Comparison of ENCODE assay signal across 29 cellular contexts in the genomic region with DNA sequence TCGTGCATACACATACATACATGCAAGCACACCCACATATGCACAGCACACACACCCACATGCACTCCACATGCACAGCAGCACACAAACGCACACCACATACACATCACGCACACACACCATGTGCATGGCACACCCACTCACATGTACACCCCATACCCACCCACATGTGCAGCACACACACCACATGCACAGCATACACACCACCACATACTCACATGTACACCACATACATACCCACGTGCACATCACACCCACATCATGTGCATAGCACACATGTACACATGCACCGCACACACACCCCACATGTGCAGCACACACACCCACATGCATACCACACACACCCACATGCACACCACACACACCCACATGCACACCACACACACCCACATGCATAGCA.
"Had no signal": no experiment of that assay in that cellular context is flagged by ENCODE, and none has a peak within 500 bp of the region (broad histone marks: within the 10 kb centered on the region; RNA-seq: fewer than 3 reads in every experiment).

No MANE protein-coding gene starts in this region.

- H3K9me3 Mint-ChIP-seq: natural killer cell treated with Interleukin-12 subunit alpha and Interleukin-12 subunit beta and Interleukin-15 and Interleukin-18, amount 100 ng/mL, for 72 hours; T-helper 2 cell treated with Interferon-gamma antibody and Interleukin-4, amounts not matched to agents 5 μg/mL and 100 μg/mL, for 36 hours had no signal

- H3K36me3 ChIP-seq: esophagus squamous epithelium, heart right ventricle, left ventricle myocardium inferior, neutrophil, sigmoid colon, tibial nerve had no signal

- H3K4me1 Mint-ChIP-seq: activated CD4-positive, alpha-beta T cell treated with anti-CD3 and anti-CD28 coated beads for 36 hours; activated CD8-positive, alpha-beta memory T cell treated with anti-CD3 and anti-CD28 coated beads, Interleukin-2, amount 10 ng/mL, durations not matched to agents 7 days and 5 days had no signal

- DNase-seq: activated CD4-positive, alpha-beta T cell treated with anti-CD3 and anti-CD28 coated beads for 36 hours; activated CD4-positive, CD25-positive, alpha-beta regulatory T cell; activated CD8-positive, alpha-beta memory T cell treated with anti-CD3 and anti-CD28 coated beads, Interleukin-2, amount 10 ng/mL, durations not matched to agents 7 days and 5 days; activated CD8-positive, alpha-beta T cell treated with anti-CD3 and anti-CD28 coated beads, Interleukin-2, amount 10 ng/mL, durations not matched to agents 7 days and 5 days; activated naive CD4-positive, alpha-beta T cell; activated T-cell treated with anti-CD3 and anti-CD28 coated beads, Interleukin-2, amount 50 U/mL, for 48 hours; anterior cingulate cortex; dermis blood vessel endothelial cell; effector CD4-positive, alpha-beta T cell; esophagus squamous epithelium; foreskin melanocyte; heart right ventricle; left ventricle myocardium inferior; mucosa of descending colon; sigmoid colon; small intestine; stimulated activated CD4-positive, alpha-beta T cell treated with anti-CD3 and anti-CD28 coated beads, Interleukin-4, amount 100 ng/mL, for 24 hours; stimulated activated CD8-positive, alpha-beta memory T cell treated with anti-CD3 and anti-CD28 coated beads, Interleukin-4, amount 100 ng/mL, for 48 hours; stimulated activated naive CD4-positive, alpha-beta T cell; T-helper 1 cell had no signal

- H3K27ac ChIP-seq: epithelial cell of prostate, esophagus squamous epithelium, heart right ventricle, left ventricle myocardium inferior, neutrophil, sigmoid colon, tibial nerve had no signal

- H3K4me3 ChIP-seq: esophagus squamous epithelium, heart right ventricle, left ventricle myocardium inferior, lung, mucosa of descending colon, sigmoid colon, tibial nerve had no signal

- H3K4me3 Mint-ChIP-seq: activated CD4-positive, alpha-beta T cell treated with anti-CD3 and anti-CD28 coated beads for 36 hours; activated CD8-positive, alpha-beta memory T cell treated with anti-CD3 and anti-CD28 coated beads, Interleukin-2, amount 10 ng/mL, durations not matched to agents 7 days and 5 days; activated CD8-positive, alpha-beta T cell treated with anti-CD3 and anti-CD28 coated beads, Interleukin-2, amount 10 ng/mL, durations not matched to agents 7 days and 5 days; activated naive CD8-positive, alpha-beta T cell; natural killer cell treated with Interleukin-12 subunit alpha and Interleukin-12 subunit beta and Interleukin-15 and Interleukin-18, amount 100 ng/mL, for 72 hours; T-helper 2 cell treated with Interferon-gamma antibody and Interleukin-4, amounts not matched to agents 5 μg/mL and 100 μg/mL, for 36 hours had no signal

- H3K9me3 ChIP-seq: esophagus squamous epithelium, left ventricle myocardium inferior, mucosa of descending colon, neutrophil, sigmoid colon had no signal

- FAIRE-seq: colon, islet of Langerhans, small intestine had no signal

- H3K4me1 ChIP-seq: esophagus squamous epithelium, heart right ventricle, left ventricle myocardium inferior, sigmoid colon, tibial nerve had no signal

- H3K27me3 ChIP-seq: esophagus squamous epithelium, heart right ventricle, neutrophil, sigmoid colon, tibial nerve had no signal

- H3K36me3 Mint-ChIP-seq: activated CD8-positive, alpha-beta memory T cell treated with anti-CD3 and anti-CD28 coated beads, Interleukin-2, amount 10 ng/mL, durations not matched to agents 7 days and 5 days; activated naive CD8-positive, alpha-beta T cell; natural killer cell treated with Interleukin-12 subunit alpha and Interleukin-12 subunit beta and Interleukin-15 and Interleukin-18, amount 100 ng/mL, for 72 hours had no signal

- H3K27me3 Mint-ChIP-seq: activated CD4-positive, alpha-beta T cell treated with anti-CD3 and anti-CD28 coated beads for 36 hours; activated CD8-positive, alpha-beta memory T cell treated with anti-CD3 and anti-CD28 coated beads, Interleukin-2, amount 10 ng/mL, durations not matched to agents 7 days and 5 days; activated naive CD8-positive, alpha-beta T cell had no signal

- H3K27ac Mint-ChIP-seq: activated CD4-positive, alpha-beta T cell treated with anti-CD3 and anti-CD28 coated beads for 36 hours; activated CD8-positive, alpha-beta memory T cell treated with anti-CD3 and anti-CD28 coated beads, Interleukin-2, amount 10 ng/mL, durations not matched to agents 7 days and 5 days; activated CD8-positive, alpha-beta T cell treated with anti-CD3 and anti-CD28 coated beads, Interleukin-2, amount 10 ng/mL, durations not matched to agents 7 days and 5 days; activated naive CD8-positive, alpha-beta T cell; natural killer cell treated with Interleukin-12 subunit alpha and Interleukin-12 subunit beta and Interleukin-15 and Interleukin-18, amount 100 ng/mL, for 72 hours; T-helper 2 cell treated with Interferon-gamma antibody and Interleukin-4, amounts not matched to agents 5 μg/mL and 100 μg/mL, for 36 hours had no signal

- ATAC-seq: activated CD4-positive, alpha-beta T cell treated with anti-CD3 and anti-CD28 coated beads for 36 hours; activated CD8-positive, alpha-beta memory T cell treated with anti-CD3 and anti-CD28 coated beads, Interleukin-2, amount 10 ng/mL, durations not matched to agents 7 days and 5 days; activated CD8-positive, alpha-beta T cell treated with anti-CD3 and anti-CD28 coated beads, Interleukin-2, amount 10 ng/mL, durations not matched to agents 7 days and 5 days; heart right ventricle; mucosa of descending colon had no signal
